12 cellular contexts compared by ENCODE assay signal in genomic region chrX:40474205-40474626, GRCh38.
DNase-seq lines count a peak whose midpoint lies in the region; ATAC-seq and TF ChIP-seq lines count a peak whose summit lies in the region.
"Had no signal": no experiment of that assay in that cellular context is flagged by ENCODE, and none has a peak within 500 bp of the region (broad histone marks: within the 10 kb centered on the region; RNA-seq: fewer than 3 reads in every experiment).

No MANE protein-coding gene starts in this region.

- H3K36me3 ChIP-seq in HUES48 (ENCODE audit: control insufficient read depth, insufficient read depth, low read length) = no peaks in the 10 kb centered on the region

- H3K4me3 ChIP-seq in HUES48 (ENCODE audit: low read depth, low read length) = no peak overlapping the region

- 0 out of 2 replicates have a peak, but pooled peaks cover 2% of the 10 kb centered on the region for H3K9me3 ChIP-seq in HUES48 (ENCODE audit: control insufficient read depth, insufficient read depth, low read length)

- no peak overlapping the region for H3K9ac ChIP-seq in HUES48 (ENCODE audit: low read depth, low read length)

- DNase-seq in AG20443 (ENCODE audit: low spot score) (peak; percentile 12), kidney tubule cell (ENCODE audit: low spot score) (peak; percentile 95)
- DNase-seq: activated CD4-positive, alpha-beta T cell treated with anti-CD3 and anti-CD28 coated beads, Interleukin-2, amount 50 U/mL, for 4 hours; dermis blood vessel endothelial cell; NCI-H2029 had no signal

- ATAC-seq in GM21737 (IDR thresholded peaks at IDR 0.05; ENCODE audit: unreplicated experiment) (no peak), HG03175 (IDR thresholded peaks at IDR 0.05; ENCODE audit: unreplicated experiment) (no peak), GM18517 (IDR thresholded peaks at IDR 0.05; ENCODE audit: unreplicated experiment) (no peak), GM19455 (IDR thresholded peaks at IDR 0.05; ENCODE audit: unreplicated experiment) (no peak)
- ATAC-seq: natural killer cell treated with Interleukin-12 subunit alpha and Interleukin-12 subunit beta and Interleukin-15 and Interleukin-18, amount 100 ng/mL, for 72 hours had no signal

- peak overlapping the region; percentile 86 for H3K27ac ChIP-seq in HUES48 (ENCODE audit: low read depth, low read length)
- peak overlapping the region; percentile 56 for H3K27ac ChIP-seq in VCaP

- H3K27me3 ChIP-seq in HUES48 (ENCODE audit: control insufficient read depth, insufficient read depth, low read length) = no peaks in the 10 kb centered on the region

- peaks cover 21% of the 10 kb centered on the region for H3K4me1 ChIP-seq in HUES48 (ENCODE audit: control insufficient read depth, insufficient read depth, low read length)

- no peak for TF ChIP-seq CTCF in VCaP (conservative IDR thresholded peaks at IDR 0.05)
